1 cellular context compared by ENCODE assay signal in genomic region chr6:56955171-56956155, GRCh38.
TF ChIP-seq lines count a peak whose summit lies in the region.

No MANE protein-coding gene starts in this region.

TF ChIP-seq in HepG2, 621 proteins besides CTCF, POLR2A, EP300 and RAD21 (continued from another document and continues in another):
- TF ChIP-seq RNF2 (conservative IDR thresholded peaks at IDR 0.05; ENCODE audit: low read depth), result no peak
- TF ChIP-seq, protein P1, sequence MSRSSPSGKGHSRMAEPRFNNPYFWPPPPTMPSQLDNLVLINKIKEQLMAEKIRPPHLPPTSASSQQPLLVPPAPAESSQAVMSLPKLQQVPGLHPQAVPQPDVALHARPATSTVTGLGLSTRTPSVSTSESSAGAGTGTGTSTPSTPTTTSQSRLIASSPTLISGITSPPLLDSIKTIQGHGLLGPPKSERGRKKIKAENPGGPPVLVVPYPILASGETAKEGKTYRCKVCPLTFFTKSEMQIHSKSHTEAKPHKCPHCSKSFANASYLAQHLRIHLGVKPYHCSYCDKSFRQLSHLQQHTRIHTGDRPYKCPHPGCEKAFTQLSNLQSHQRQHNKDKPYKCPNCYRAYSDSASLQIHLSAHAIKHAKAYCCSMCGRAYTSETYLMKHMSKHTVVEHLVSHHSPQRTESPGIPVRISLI (CRISPR knock-in tag; IDR thresholded peaks at IDR 0.05; ENCODE audit: borderline replicate concordance), result no peak
- no peak for TF ChIP-seq HDAC6 (IDR thresholded peaks at IDR 0.05; ENCODE audit: low read depth, low read length)
- no peak for TF ChIP-seq RARA (CRISPR knock-in tag; IDR thresholded peaks at IDR 0.05)
- TF ChIP-seq SMAD1 (CRISPR knock-in tag; IDR thresholded peaks at IDR 0.05; ENCODE audit: borderline replicate concordance, low read depth), result no peak
- TF ChIP-seq NR2C2 (CRISPR knock-in tag; IDR thresholded peaks at IDR 0.05; ENCODE audit: borderline replicate concordance), result no peak
- TF ChIP-seq ZNF331 (CRISPR knock-in tag; IDR thresholded peaks at IDR 0.05), result peak; percentile 84
- TF ChIP-seq PHF21A (CRISPR knock-in tag; IDR thresholded peaks at IDR 0.05), result peak; percentile 37; the same call in 1 of the 2 replicates
- TF ChIP-seq POGK (CRISPR knock-in tag; conservative IDR thresholded peaks at IDR 0.05), result peak; percentile 59; the same call in 1 of the 2 replicates
- TF ChIP-seq BCLAF1 (IDR thresholded peaks at IDR 0.05), result no peak
- TF ChIP-seq ZSCAN20 (CRISPR knock-in tag; IDR thresholded peaks at IDR 0.05; ENCODE audit: borderline replicate concordance), result 0 out of 2 replicates have a peak, but pooled peaks have one; percentile 42
- peak; percentile 34 for TF ChIP-seq SRSF1 (optimal IDR thresholded peaks at IDR 0.05; ENCODE audit: low read depth, low read length)
- TF ChIP-seq RXRA (CRISPR knock-in tag; IDR thresholded peaks at IDR 0.05), result peak; percentile 56
- TF ChIP-seq ZBTB21 (CRISPR knock-in tag; IDR thresholded peaks at IDR 0.05), result no peak
- TF ChIP-seq GATAD1 (CRISPR knock-in tag; IDR thresholded peaks at IDR 0.05), result peak; percentile 44; the same call in 1 of the 2 replicates
- no peak for TF ChIP-seq ZNF333 (CRISPR knock-in tag; IDR thresholded peaks at IDR 0.05; ENCODE audit: borderline replicate concordance)
- no peak for TF ChIP-seq ZNF563 (CRISPR knock-in tag; IDR thresholded peaks at IDR 0.05)
- no peak for TF ChIP-seq ZNF34 (CRISPR knock-in tag; IDR thresholded peaks at IDR 0.05; ENCODE audit: borderline replicate concordance)
- TF ChIP-seq IRX3 (CRISPR knock-in tag; IDR thresholded peaks at IDR 0.05; ENCODE audit: borderline replicate concordance, low read depth), result 0 out of 2 replicates have a peak, but pooled peaks have one; percentile 16
- TF ChIP-seq, protein P2, sequence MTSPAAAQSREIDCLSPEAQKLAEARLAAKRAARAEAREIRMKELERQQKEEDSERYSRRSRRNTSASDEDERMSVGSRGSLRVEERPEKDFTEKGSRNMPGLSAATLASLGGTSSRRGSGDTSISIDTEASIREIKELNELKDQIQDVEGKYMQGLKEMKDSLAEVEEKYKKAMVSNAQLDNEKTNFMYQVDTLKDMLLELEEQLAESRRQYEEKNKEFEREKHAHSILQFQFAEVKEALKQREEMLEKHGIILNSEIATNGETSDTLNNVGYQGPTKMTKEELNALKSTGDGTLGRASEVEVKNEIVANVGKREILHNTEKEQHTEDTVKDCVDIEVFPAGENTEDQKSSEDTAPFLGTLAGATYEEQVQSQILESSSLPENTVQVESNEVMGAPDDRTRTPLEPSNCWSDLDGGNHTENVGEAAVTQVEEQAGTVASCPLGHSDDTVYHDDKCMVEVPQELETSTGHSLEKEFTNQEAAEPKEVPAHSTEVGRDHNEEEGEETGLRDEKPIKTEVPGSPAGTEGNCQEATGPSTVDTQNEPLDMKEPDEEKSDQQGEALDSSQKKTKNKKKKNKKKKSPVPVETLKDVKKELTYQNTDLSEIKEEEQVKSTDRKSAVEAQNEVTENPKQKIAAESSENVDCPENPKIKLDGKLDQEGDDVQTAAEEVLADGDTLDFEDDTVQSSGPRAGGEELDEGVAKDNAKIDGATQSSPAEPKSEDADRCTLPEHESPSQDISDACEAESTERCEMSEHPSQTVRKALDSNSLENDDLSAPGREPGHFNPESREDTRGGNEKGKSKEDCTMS (CRISPR knock-in tag; conservative IDR thresholded peaks at IDR 0.05), result no peak
- TF ChIP-seq ZNF207 (IDR thresholded peaks at IDR 0.05; ENCODE audit: borderline replicate concordance), result no peak
- TF ChIP-seq ZNF672 (CRISPR knock-in tag; IDR thresholded peaks at IDR 0.05), result no peak
- no peak for TF ChIP-seq PCBP1 (IDR thresholded peaks at IDR 0.05; ENCODE audit: borderline replicate concordance, low read depth, low read length)
- TF ChIP-seq, protein P3, sequence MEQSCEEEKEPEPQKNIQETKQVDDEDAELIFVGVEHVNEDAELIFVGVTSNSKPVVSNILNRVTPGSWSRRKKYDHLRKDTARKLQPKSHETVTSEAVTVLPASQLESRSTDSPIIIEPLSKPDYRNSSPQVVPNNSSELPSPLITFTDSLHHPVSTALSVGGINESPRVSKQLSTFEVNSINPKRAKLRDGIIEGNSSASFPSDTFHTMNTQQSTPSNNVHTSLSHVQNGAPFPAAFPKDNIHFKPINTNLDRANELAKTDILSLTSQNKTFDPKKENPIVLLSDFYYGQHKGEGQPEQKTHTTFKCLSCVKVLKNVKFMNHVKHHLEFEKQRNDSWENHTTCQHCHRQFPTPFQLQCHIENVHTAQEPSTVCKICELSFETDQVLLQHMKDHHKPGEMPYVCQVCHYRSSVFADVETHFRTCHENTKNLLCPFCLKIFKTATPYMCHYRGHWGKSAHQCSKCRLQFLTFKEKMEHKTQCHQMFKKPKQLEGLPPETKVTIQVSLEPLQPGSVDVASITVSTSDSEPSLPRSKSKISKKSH (CRISPR knock-in tag; IDR thresholded peaks at IDR 0.05; ENCODE audit: borderline replicate concordance), result peak; percentile 24; the same call in 1 of the 2 replicates
- no peak for TF ChIP-seq ZNF646 (CRISPR knock-in tag; IDR thresholded peaks at IDR 0.05)
- TF ChIP-seq, protein P4, sequence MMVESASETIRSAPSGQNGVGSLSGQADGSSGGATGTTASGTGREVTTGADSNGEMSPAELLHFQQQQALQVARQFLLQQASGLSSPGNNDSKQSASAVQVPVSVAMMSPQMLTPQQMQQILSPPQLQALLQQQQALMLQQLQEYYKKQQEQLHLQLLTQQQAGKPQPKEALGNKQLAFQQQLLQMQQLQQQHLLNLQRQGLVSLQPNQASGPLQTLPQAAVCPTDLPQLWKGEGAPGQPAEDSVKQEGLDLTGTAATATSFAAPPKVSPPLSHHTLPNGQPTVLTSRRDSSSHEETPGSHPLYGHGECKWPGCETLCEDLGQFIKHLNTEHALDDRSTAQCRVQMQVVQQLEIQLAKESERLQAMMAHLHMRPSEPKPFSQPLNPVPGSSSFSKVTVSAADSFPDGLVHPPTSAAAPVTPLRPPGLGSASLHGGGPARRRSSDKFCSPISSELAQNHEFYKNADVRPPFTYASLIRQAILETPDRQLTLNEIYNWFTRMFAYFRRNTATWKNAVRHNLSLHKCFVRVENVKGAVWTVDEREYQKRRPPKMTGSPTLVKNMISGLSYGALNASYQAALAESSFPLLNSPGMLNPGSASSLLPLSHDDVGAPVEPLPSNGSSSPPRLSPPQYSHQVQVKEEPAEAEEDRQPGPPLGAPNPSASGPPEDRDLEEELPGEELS (CRISPR knock-in tag; IDR thresholded peaks at IDR 0.05), result no peak
- TF ChIP-seq, protein P5, sequence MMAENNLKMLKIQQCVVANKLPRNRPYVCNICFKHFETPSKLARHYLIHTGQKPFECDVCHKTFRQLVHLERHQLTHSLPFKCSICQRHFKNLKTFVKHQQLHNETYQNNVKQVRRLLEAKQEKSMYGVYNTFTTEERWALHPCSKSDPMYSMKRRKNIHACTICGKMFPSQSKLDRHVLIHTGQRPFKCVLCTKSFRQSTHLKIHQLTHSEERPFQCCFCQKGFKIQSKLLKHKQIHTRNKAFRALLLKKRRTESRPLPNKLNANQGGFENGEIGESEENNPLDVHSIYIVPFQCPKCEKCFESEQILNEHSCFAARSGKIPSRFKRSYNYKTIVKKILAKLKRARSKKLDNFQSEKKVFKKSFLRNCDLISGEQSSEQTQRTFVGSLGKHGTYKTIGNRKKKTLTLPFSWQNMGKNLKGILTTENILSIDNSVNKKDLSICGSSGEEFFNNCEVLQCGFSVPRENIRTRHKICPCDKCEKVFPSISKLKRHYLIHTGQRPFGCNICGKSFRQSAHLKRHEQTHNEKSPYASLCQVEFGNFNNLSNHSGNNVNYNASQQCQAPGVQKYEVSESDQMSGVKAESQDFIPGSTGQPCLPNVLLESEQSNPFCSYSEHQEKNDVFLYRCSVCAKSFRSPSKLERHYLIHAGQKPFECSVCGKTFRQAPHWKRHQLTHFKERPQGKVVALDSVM (CRISPR knock-in tag; IDR thresholded peaks at IDR 0.05), result peak; percentile 82
- TF ChIP-seq DNMT3B (CRISPR knock-in tag; conservative IDR thresholded peaks at IDR 0.05), result no peak
- no peak for TF ChIP-seq TOPORS (CRISPR knock-in tag; IDR thresholded peaks at IDR 0.05)
- peak; percentile 22; the same call in 1 of the 2 replicates for TF ChIP-seq MXD4 (CRISPR knock-in tag; IDR thresholded peaks at IDR 0.05)
- TF ChIP-seq FOSL2 (CRISPR knock-in tag; IDR thresholded peaks at IDR 0.05), result peak; percentile 57
- peak; percentile 87 for TF ChIP-seq POGZ (CRISPR knock-in tag; IDR thresholded peaks at IDR 0.05)
- no peak for TF ChIP-seq ZNF562 (CRISPR knock-in tag; IDR thresholded peaks at IDR 0.05; ENCODE audit: borderline replicate concordance)
